In genomic region chr11:46976182-46976854, GRCh38 we compare ENCODE assay signal across 1 cellular context.
TF ChIP-seq lines count a peak whose summit lies in the region.

No MANE protein-coding gene starts in this region.

TF ChIP-seq in H1, 55 proteins besides CTCF, POLR2A, EP300 and RAD21:
- TF ChIP-seq SRF (IDR thresholded peaks at IDR 0.05; ENCODE audit: low read depth, low read length), result no peak
- TF ChIP-seq EZH2 (IDR thresholded peaks at IDR 0.05; ENCODE audit: low read depth, low read length, severe bottlenecking), result no peak
- no peak for TF ChIP-seq FOSL1 (IDR thresholded peaks at IDR 0.05; ENCODE audit: insufficient read depth, low read depth, low read length)
- no peak for TF ChIP-seq CHD7 (IDR thresholded peaks at IDR 0.05; ENCODE audit: insufficient replicate concordance, low read length)
- no peak for TF ChIP-seq POU5F1 (IDR thresholded peaks at IDR 0.05; ENCODE audit: low read depth, low read length)
- no peak for TF ChIP-seq CTBP2 (IDR thresholded peaks at IDR 0.05; ENCODE audit: borderline replicate concordance, insufficient read depth, insufficient read length, low read length)
- no peak for TF ChIP-seq MAFK (IDR thresholded peaks at IDR 0.05; ENCODE audit: low read depth, low read length)
- no peak for TF ChIP-seq GABPA (IDR thresholded peaks at IDR 0.05; ENCODE audit: borderline replicate concordance, insufficient read depth, low read length)
- no peak for TF ChIP-seq NRF1 (IDR thresholded peaks at IDR 0.05; ENCODE audit: low read depth, low read length)
- TF ChIP-seq KDM4A (IDR thresholded peaks at IDR 0.05; ENCODE audit: low read depth, low read length, severe bottlenecking), result no peak
- no peak for TF ChIP-seq SP4 (IDR thresholded peaks at IDR 0.05; ENCODE audit: low read length)
